24 cellular contexts compared by ENCODE assay signal in the genomic region with DNA sequence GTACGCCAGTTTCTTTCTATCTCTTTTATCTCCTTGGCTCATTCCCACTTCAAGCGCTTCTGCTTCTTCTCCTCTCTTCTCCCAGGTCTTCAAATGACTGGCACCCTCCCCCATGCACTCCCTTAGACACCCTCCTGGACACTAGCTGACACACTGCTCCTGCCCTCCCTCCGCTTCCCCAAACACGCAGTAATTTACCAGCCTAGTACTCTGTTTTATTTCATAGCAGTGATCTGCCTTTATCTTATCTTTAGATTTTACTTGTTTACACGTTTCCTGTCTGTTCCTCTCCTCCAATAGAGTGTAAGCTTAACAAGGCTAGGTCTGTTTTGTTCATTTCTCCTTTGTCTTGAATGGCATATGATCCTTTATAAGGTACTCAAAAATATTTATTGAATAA.
"Had no signal": no experiment of that assay in that cellular context is flagged by ENCODE, and none has a peak within 500 bp of the region (broad histone marks: within the 10 kb centered on the region; RNA-seq: fewer than 3 reads in every experiment).

No MANE protein-coding gene starts in this region.

- H3K9ac ChIP-seq: KMS-11 had no signal

- H3K36me3 Mint-ChIP-seq: activated naive CD8-positive, alpha-beta T cell treated with anti-CD3 and anti-CD28 coated beads, Interleukin-2, amount 10 ng/mL, durations not matched to agents 7 days and 5 days had no signal

- FAIRE-seq: RCC 7860 had no signal

- H3K4me2 ChIP-seq: KMS-11 had no signal

- H3K4me1 ChIP-seq: adrenal gland, breast epithelium had no signal

- H3K27ac Mint-ChIP-seq: activated CD4-positive, alpha-beta memory T cell treated with anti-CD3 and anti-CD28 coated beads, Interleukin-2, amount 10 ng/mL, durations not matched to agents 7 days and 5 days; activated CD4-positive, alpha-beta T cell treated with anti-CD3 and anti-CD28 coated beads for 36 hours; activated naive CD8-positive, alpha-beta T cell treated with anti-CD3 and anti-CD28 coated beads, Interleukin-2, amount 10 ng/mL, durations not matched to agents 7 days and 5 days had no signal

- H3K27ac ChIP-seq: adrenal gland, breast epithelium, KMS-11, SJSA1, WERI-Rb-1 had no signal

- ATAC-seq: activated CD4-positive, alpha-beta T cell treated with anti-CD3 and anti-CD28 coated beads for 36 hours; PC-3 had no signal

- H3K4me1 Mint-ChIP-seq: activated CD4-positive, alpha-beta memory T cell treated with anti-CD3 and anti-CD28 coated beads, Interleukin-2, amount 10 ng/mL, durations not matched to agents 7 days and 5 days; activated naive CD8-positive, alpha-beta T cell treated with anti-CD3 and anti-CD28 coated beads, Interleukin-2, amount 10 ng/mL, durations not matched to agents 7 days and 5 days had no signal

- H3K27me3 Mint-ChIP-seq: activated CD4-positive, alpha-beta T cell treated with anti-CD3 and anti-CD28 coated beads for 36 hours; activated naive CD8-positive, alpha-beta T cell treated with anti-CD3 and anti-CD28 coated beads, Interleukin-2, amount 10 ng/mL, durations not matched to agents 7 days and 5 days had no signal

- DNase-seq: activated CD4-positive, alpha-beta memory T cell treated with anti-CD3 and anti-CD28 coated beads, Interleukin-2, amount 10 ng/mL, durations not matched to agents 7 days and 5 days; activated CD4-positive, alpha-beta T cell treated with anti-CD3 and anti-CD28 coated beads for 36 hours; activated CD4-positive, alpha-beta T cell treated with anti-CD3 and anti-CD28 coated beads, Interleukin-2, amount 50 U/mL, for 1 hour; activated naive CD4-positive, alpha-beta T cell treated with anti-CD3 and anti-CD28 coated beads, Interleukin-2, amount 50 U/mL, for 16 hours; activated naive CD8-positive, alpha-beta T cell treated with anti-CD3 and anti-CD28 coated beads, Interleukin-2, amount 10 ng/mL, durations not matched to agents 7 days and 5 days; activated T-cell treated with anti-CD3 and anti-CD28 coated beads, Interleukin-2, amount 50 U/mL, for 1 hour; adrenal gland; aorta; caudate nucleus; NCI-H1092 treated with DMSO at 0.1 percent for 48 hours; NCI-H1436; NCI-H1694 treated with DMSO at 0.1 percent for 48 hours; NCI-H2029 treated with DMSO at 0.1 percent for 48 hours; NCI-H345; NCI-H510A; NCI-H526 treated with DMSO at 0.1 percent for 48 hours; PC-3; SHP77; T-helper 1 cell; WERI-Rb-1 had no signal

- H3K36me3 ChIP-seq: adrenal gland, breast epithelium, SJSA1, WERI-Rb-1 had no signal

- H3K9me3 Mint-ChIP-seq: activated CD4-positive, alpha-beta memory T cell treated with anti-CD3 and anti-CD28 coated beads, Interleukin-2, amount 10 ng/mL, durations not matched to agents 7 days and 5 days; activated naive CD8-positive, alpha-beta T cell treated with anti-CD3 and anti-CD28 coated beads, Interleukin-2, amount 10 ng/mL, durations not matched to agents 7 days and 5 days had no signal

- H3K9me3 ChIP-seq: adrenal gland, breast epithelium, SJSA1 had no signal

- H3K4me3 ChIP-seq: adrenal gland, breast epithelium, SJSA1 had no signal

- H3K27me3 ChIP-seq: adrenal gland, breast epithelium, SJSA1 had no signal

- H3K4me3 Mint-ChIP-seq: activated CD4-positive, alpha-beta memory T cell treated with anti-CD3 and anti-CD28 coated beads, Interleukin-2, amount 10 ng/mL, durations not matched to agents 7 days and 5 days; activated CD4-positive, alpha-beta T cell treated with anti-CD3 and anti-CD28 coated beads for 36 hours; activated naive CD8-positive, alpha-beta T cell treated with anti-CD3 and anti-CD28 coated beads, Interleukin-2, amount 10 ng/mL, durations not matched to agents 7 days and 5 days had no signal
